In genomic region chr11:12173111-12173510, GRCh38 we compare ENCODE assay signal across 16 cellular contexts.
DNase-seq lines count a peak whose midpoint lies in the region; ATAC-seq and TF ChIP-seq lines count a peak whose summit lies in the region.
"Had no signal": no experiment of that assay in that cellular context is flagged by ENCODE, and none has a peak within 500 bp of the region (broad histone marks: within the 10 kb centered on the region; RNA-seq: fewer than 3 reads in every experiment).

No MANE protein-coding gene starts in this region.

- peaks cover 0 to 47% of the 10 kb centered on the region in 2 experiments; a peak in 2 of 4 replicates for H3K4me1 ChIP-seq in SK-N-SH (ENCODE audit: control insufficient read depth in 1 of 2, insufficient read depth in 2 of 2, low read depth in 1 of 2, low read length in 1 of 2)

- peaks cover 45% of the 10 kb centered on the region for H3K4me1 Mint-ChIP-seq in activated naive CD8-positive, alpha-beta T cell treated with anti-CD3 and anti-CD28 coated beads for 36 hours
- peaks cover 32% of the 10 kb centered on the region for H3K4me1 Mint-ChIP-seq in nephron

- no peak overlapping the region for H2AFZ ChIP-seq in SK-N-SH (ENCODE audit: low read depth)

- peak overlapping the region in 1 of 2 experiments; percentile 99; a peak in 2 of 4 replicates for H3K27ac ChIP-seq in SK-N-SH (ENCODE audit: low read depth in 2 of 2, low read length in 1 of 2)
- H3K27ac ChIP-seq: 22Rv1, lower lobe of right lung, suprapubic skin, VCaP had no signal

- TF ChIP-seq CTCF in SK-N-SH (IDR thresholded peaks at IDR 0.05) (no peak), nephron (IDR thresholded peaks at IDR 0.05; ENCODE audit: unreplicated experiment in 3 of 3) (no peak)

- WGBS in SK-N-SH (ENCODE audit: low lambda C conversion rate), result 90% methylated on average over 4 of the region's 4 CpGs

- no peaks in the 10 kb centered on the region for H3K9me2 ChIP-seq in SK-N-SH

- no peak for TF ChIP-seq EP300 in SK-N-SH (IDR thresholded peaks at IDR 0.05; ENCODE audit: borderline replicate concordance in 1 of 2, low read depth in 1 of 2, low read length in 1 of 2)

- H3K36me3 Mint-ChIP-seq in activated naive CD8-positive, alpha-beta T cell treated with anti-CD3 and anti-CD28 coated beads for 36 hours, result peaks cover 34% of the 10 kb centered on the region
- H3K36me3 Mint-ChIP-seq in nephron (ENCODE audit: low read depth), result no peaks in the 10 kb centered on the region

- no peaks in the 10 kb centered on the region for H4K20me1 ChIP-seq in SK-N-SH (ENCODE audit: insufficient read depth)

- no peaks in the 10 kb centered on the region for H3K27me3 ChIP-seq in SK-N-SH (ENCODE audit: insufficient read depth)
- H3K27me3 ChIP-seq: suprapubic skin had no signal

- H3K4me3 ChIP-seq in SK-N-SH (ENCODE audit: low read depth in 2 of 2, low read length in 1 of 2), result no peak overlapping the region
- H3K4me3 ChIP-seq: lower lobe of right lung, suprapubic skin had no signal

- ATAC-seq in SK-N-SH treated with all-trans-retinoic acid at 6 μM for 48 hours (no peak), HG02610 (IDR thresholded peaks at IDR 0.05; ENCODE audit: unreplicated experiment) (no peak), GM19397 (IDR thresholded peaks at IDR 0.05; ENCODE audit: unreplicated experiment) (no peak)
- ATAC-seq: lower lobe of right lung had no signal

- peak overlapping the region; percentile 67 for H3K9ac ChIP-seq in SK-N-SH

- H3K27me3 Mint-ChIP-seq in activated naive CD8-positive, alpha-beta T cell treated with anti-CD3 and anti-CD28 coated beads for 36 hours, result no peaks in the 10 kb centered on the region
- no peaks in the 10 kb centered on the region for H3K27me3 Mint-ChIP-seq in nephron (ENCODE audit: low read depth)

- DNase-seq in SK-N-SH (no peak), G401 (ENCODE audit: low spot score) (peak; percentile 58), HuH-7.5 (ENCODE audit: low spot score) (no peak)
- no peak for DNase-seq in activated naive CD8-positive, alpha-beta T cell treated with anti-CD3 and anti-CD28 coated beads for 36 hours
- DNase-seq: C1 segment of cervical spinal cord, DMS79 treated with DMSO at 0.1 percent for 48 hours, lower lobe of right lung, NCI-H446 treated with DMSO at 0.1 percent for 48 hours, nephron progenitor cell had no signal

- H3F3A ChIP-seq in SK-N-SH (replicated peaks; ENCODE audit: insufficient read depth), result peaks cover 70% of the 10 kb centered on the region

- H3K4me2 ChIP-seq in SK-N-SH, result no peak overlapping the region

- H3K9me3 Mint-ChIP-seq in activated naive CD8-positive, alpha-beta T cell treated with anti-CD3 and anti-CD28 coated beads for 36 hours, result peaks cover 14% of the 10 kb centered on the region
- H3K9me3 Mint-ChIP-seq in nephron, result no peaks in the 10 kb centered on the region
- H3K9me3 Mint-ChIP-seq: nephron progenitor cell had no signal

- peak overlapping the region; percentile 24 for H3K4me3 Mint-ChIP-seq in activated naive CD8-positive, alpha-beta T cell treated with anti-CD3 and anti-CD28 coated beads for 36 hours
- H3K4me3 Mint-ChIP-seq in nephron, result no peak overlapping the region
- H3K4me3 Mint-ChIP-seq: nephron progenitor cell had no signal

- TF ChIP-seq RAD21 in SK-N-SH (IDR thresholded peaks at IDR 0.05; ENCODE audit: low read length), result no peak

- POLR2A ChIA-PET in SK-N-SH (lab: Yijun Ruan, JAX), result no interaction called here

- peak overlapping the region; percentile 83 for H3K27ac Mint-ChIP-seq in activated naive CD8-positive, alpha-beta T cell treated with anti-CD3 and anti-CD28 coated beads for 36 hours
- H3K27ac Mint-ChIP-seq in nephron, result peak overlapping the region in 2 of 3 experiments; percentile 2 to 21
- H3K27ac Mint-ChIP-seq: nephron progenitor cell had no signal

- H3K79me2 ChIP-seq in SK-N-SH (ENCODE audit: insufficient read depth), result peaks cover 88% of the 10 kb centered on the region

- in situ Hi-C loops in G401 (cut with HindIII; ENCODE audit: low sequenced_read_pairs), result no loop called here

- no peaks in the 10 kb centered on the region for H3K9me3 ChIP-seq in SK-N-SH
- H3K9me3 ChIP-seq: lower lobe of right lung, suprapubic skin had no signal

- peaks cover 0 to 54% of the 10 kb centered on the region in 2 experiments for H3K36me3 ChIP-seq in SK-N-SH (replicated peaks in 1 of 2; ENCODE audit: control insufficient read depth in 1 of 2, insufficient read depth in 2 of 2, low read length in 1 of 2)
- H3K36me3 ChIP-seq: lower lobe of right lung, suprapubic skin had no signal

- CTCF ChIA-PET in SK-N-SH (lab: Yijun Ruan, JAX), result no interaction called here

TF ChIP-seq in SK-N-SH, 30 proteins besides CTCF, POLR2A, EP300 and RAD21 (continues in another document):
- no peak for TF ChIP-seq FOXJ3 (CRISPR knock-in tag; IDR thresholded peaks at IDR 0.05)
- TF ChIP-seq SIN3A (IDR thresholded peaks at IDR 0.05; ENCODE audit: borderline replicate concordance, low read depth, low read length), result no peak
- TF ChIP-seq EZH2phosphoT487 (IDR thresholded peaks at IDR 0.05; ENCODE audit: borderline replicate concordance, low read depth), result no peak
- no peak for TF ChIP-seq GATA2 (CRISPR knock-in tag; IDR thresholded peaks at IDR 0.05)
- TF ChIP-seq TCF12 (IDR thresholded peaks at IDR 0.05), result no peak
- no peak for TF ChIP-seq ZBTB33 (IDR thresholded peaks at IDR 0.05; ENCODE audit: borderline replicate concordance, low read depth)
- no peak for TF ChIP-seq MEF2A (IDR thresholded peaks at IDR 0.05; ENCODE audit: borderline replicate concordance, low read depth)
- TF ChIP-seq RFX5 (IDR thresholded peaks at IDR 0.05; ENCODE audit: low read length), result no peak
- no peak for TF ChIP-seq SMC3 (IDR thresholded peaks at IDR 0.05; ENCODE audit: low read depth, low read length)
- TF ChIP-seq ELF1 (IDR thresholded peaks at IDR 0.05), result no peak
- TF ChIP-seq PBX3 (IDR thresholded peaks at IDR 0.05), result no peak

TF ChIP-seq in SK-N-SH treated with all-trans-retinoic acid at 6 μM for 48 hours, 23 proteins besides CTCF, POLR2A, EP300 and RAD21 (continues in another document):
- TF ChIP-seq PPARA (CRISPR knock-in tag; IDR thresholded peaks at IDR 0.05; ENCODE audit: borderline replicate concordance) (no peak), OSR1 (CRISPR knock-in tag; IDR thresholded peaks at IDR 0.05) (no peak), SNAI2 (CRISPR knock-in tag; IDR thresholded peaks at IDR 0.05) (no peak), TOX (CRISPR knock-in tag; IDR thresholded peaks at IDR 0.05; ENCODE audit: borderline replicate concordance) (no peak), ZNF8 (CRISPR knock-in tag; IDR thresholded peaks at IDR 0.05) (no peak), BACH2 (CRISPR knock-in tag; IDR thresholded peaks at IDR 0.05; ENCODE audit: borderline replicate concordance) (no peak), GLIS3 (CRISPR knock-in tag; IDR thresholded peaks at IDR 0.05) (no peak), ZNF565 (CRISPR knock-in tag; conservative IDR thresholded peaks at IDR 0.05; ENCODE audit: low read depth) (no peak), PATZ1 (CRISPR knock-in tag; IDR thresholded peaks at IDR 0.05; ENCODE audit: borderline replicate concordance) (no peak), CREB5 (CRISPR knock-in tag; IDR thresholded peaks at IDR 0.05; ENCODE audit: low read depth) (no peak), ZFP30 (CRISPR knock-in tag; IDR thresholded peaks at IDR 0.05) (no peak), POU6F1 (CRISPR knock-in tag; IDR thresholded peaks at IDR 0.05; ENCODE audit: borderline replicate concordance, low read depth) (no peak), TCF4 (CRISPR knock-in tag; IDR thresholded peaks at IDR 0.05; ENCODE audit: borderline replicate concordance) (no peak), ARNTL (CRISPR knock-in tag; IDR thresholded peaks at IDR 0.05; ENCODE audit: borderline replicate concordance, low read depth) (no peak), ESRRG (CRISPR knock-in tag; IDR thresholded peaks at IDR 0.05) (no peak), ISL1 (CRISPR knock-in tag; IDR thresholded peaks at IDR 0.05) (no peak), ZC3H10 (CRISPR knock-in tag; IDR thresholded peaks at IDR 0.05) (no peak), ZNF70 (CRISPR knock-in tag; IDR thresholded peaks at IDR 0.05) (no peak)
